Comparison of ENCODE assay signal across 8 cellular contexts in genomic region chr19:926595-927043, GRCh38. TPM values are rescaled to one million over a fixed set of nuclear protein-coding genes. Genes with fewer than 3 reads are reported as not detected.
DNase-seq lines count a peak whose midpoint lies in the region; ATAC-seq, FAIRE-seq and TF ChIP-seq lines count a peak whose summit lies in the region.

No MANE protein-coding gene starts in this region.

- H3K4me1 ChIP-seq in ascending aorta: peaks cover 5 to 12% of the 10 kb centered on the region in 2 donors

- intact Hi-C loops in ascending aorta (cut with DNase I): loop anchor here (1.0 to 10.0 kb wide), 3 partner anchors 15 to 318 kb away; partner anchors contain the start of genes ATP5F1D and MIDN

- no peaks in the 10 kb centered on the region for H3K27me3 ChIP-seq in ascending aorta

- TF ChIP-seq POLR2A in GM12892 (IDR thresholded peaks at IDR 0.05; ENCODE audit: low read depth, low read length) (no peak; the same call in 1 of the 2 replicates), NB4 (IDR thresholded peaks at IDR 0.05; ENCODE audit: extremely low read depth, insufficient read length) (no peak)

- no peak for ATAC-seq in GM18867 (IDR thresholded peaks at IDR 0.05; ENCODE audit: unreplicated experiment)

- FAIRE-seq in GM12892 (lab: Jason Lieb, UNC): peak; percentile 76

- H3K4me3 ChIP-seq in NB4 (ENCODE audit: low read depth, low read length): peak overlapping the region; percentile 73
- peak overlapping the region; percentile 95 to 98 for H3K4me3 ChIP-seq in ascending aorta
- peak overlapping the region; percentile 77 for H3K4me3 ChIP-seq in iPS-18c (ENCODE audit: insufficient read depth, low read depth, low read length)

- DNase-seq in GM12892 (ENCODE audit: insufficient read length) (peak; percentile 76), NB4 (ENCODE audit: low read depth) (no peak), ascending aorta (ENCODE audit: low spot score in 2 of 2) (peak in 1 of 2 donors; percentile 72), NCI-H1105 treated with DMSO at 0.1 percent for 48 hours (lab: John Stamatoyannopoulos, UW) (no peak), iPS-NIHi11 (ENCODE audit: low spot score) (no peak)
- peak; percentile 49 for DNase-seq in stimulated activated CD4-positive, alpha-beta T cell treated with anti-CD3 and anti-CD28 coated beads, Interleukin-2, amount 100 ng/mL, for 48 hours

- no peaks in the 10 kb centered on the region for H3K36me3 ChIP-seq in ascending aorta

- no peaks in the 10 kb centered on the region for H3K9me3 ChIP-seq in ascending aorta
- no peaks in the 10 kb centered on the region for H3K9me3 ChIP-seq in iPS-18c (ENCODE audit: control insufficient read depth, insufficient read depth, low read length)

- no peak for TF ChIP-seq CTCF in NB4 (IDR thresholded peaks at IDR 0.05; ENCODE audit: low read depth, low read length)
- no peak for TF ChIP-seq CTCF in ascending aorta (IDR thresholded peaks at IDR 0.05)

- peak overlapping the region; percentile 42 to 59 for H3K27ac ChIP-seq in ascending aorta

RNA-seq across cellular contexts. Expression of gene ARID3A, which starts 0.8 kb away (rescaled TPM):
- 20.7 TPM for polyA plus RNA-seq in GM12892 (2012; ENCODE audit: missing spikeins)
- total RNA-seq in ascending aorta: 55.3 TPM

RNA-seq across cellular contexts. Expression of gene KISS1R, which starts 9.5 kb away (rescaled TPM):
- 0.36 TPM for polyA plus RNA-seq in GM12892 (2012; ENCODE audit: missing spikeins)
- total RNA-seq in ascending aorta: not detected

RNA-seq across cellular contexts. Expression of gene R3HDM4, which starts 13.6 kb away (rescaled TPM):
- polyA plus RNA-seq in GM12892 (2012; ENCODE audit: missing spikeins): 25.0 TPM
- total RNA-seq in ascending aorta: 81.5 TPM

RNA-seq across cellular contexts. Expression of gene RNU6-9, which starts 33.3 kb away (rescaled TPM):
- polyA plus RNA-seq in GM12892 (2012; ENCODE audit: missing spikeins): not detected
- not detected for total RNA-seq in ascending aorta

RNA-seq across cellular contexts. Expression of gene MED16, which starts 33.6 kb away (rescaled TPM):
- polyA plus RNA-seq in GM12892 (2012; ENCODE audit: missing spikeins): 7.4 TPM
- total RNA-seq in ascending aorta: 73.2 TPM

Comparison
In these comparisons a context has a peak if more than half of its experiments do, and no peak if none do; other contexts are left out.
1. DNase-seq: peak in GM12892 (single experiment) and stimulated activated CD4-positive, alpha-beta T cell treated with anti-CD3 and anti-CD28 coated beads, Interleukin-2, amount 100 ng/mL, for 48 hours (2 of 2); none in NB4 (single experiment), NCI-H1105 treated with DMSO at 0.1 percent for 48 hours (single experiment) and iPS-NIHi11 (single experiment).
2. Peak in every context shown above with its lines, with median percentiles within 50 percentile points of each other: H3K4me3 ChIP-seq.